ENCODE assay signal across 11 cellular contexts in genomic region chr1:61244114-61244513, GRCh38.
DNase-seq lines count a peak whose midpoint lies in the region; ATAC-seq and TF ChIP-seq lines count a peak whose summit lies in the region.
"Had no signal": no experiment of that assay in that cellular context is flagged by ENCODE, and none has a peak within 500 bp of the region (broad histone marks: within the 10 kb centered on the region; RNA-seq: fewer than 3 reads in every experiment).

No MANE protein-coding gene starts in this region.

- no peak for TF ChIP-seq EP300 in transverse colon (IDR thresholded peaks at IDR 0.05; ENCODE audit: low read depth)

- peak in 1 of 2 donors; percentile 45 for ATAC-seq in right cardiac atrium

- DNase-seq in DMS53 (lab: John Stamatoyannopoulos, UW) (peak; percentile 27), DMS53 treated with DMSO at 0.1 percent for 48 hours (lab: John Stamatoyannopoulos, UW; ENCODE audit: unreplicated experiment) (no peak), ascending aorta (ENCODE audit: low spot score in 2 of 2) (peak in 1 of 2 donors; percentile 63), right cardiac atrium (no peak), transverse colon (no peak), NCI-H2171 treated with DMSO at 0.1 percent for 48 hours (lab: John Stamatoyannopoulos, UW) (no peak), NCI-H146 (lab: John Stamatoyannopoulos, UW) (no peak)
- no peak for DNase-seq in activated CD4-positive, alpha-beta T cell treated with anti-CD3 and anti-CD28 coated beads for 4 hours
- DNase-seq: NCI-H2227 treated with DMSO at 0.1 percent for 48 hours had no signal

- H3K27me3 ChIP-seq in ascending aorta (no peaks in the 10 kb centered on the region), right cardiac atrium (ENCODE audit: control insufficient read depth, insufficient read depth) (no peaks in the 10 kb centered on the region), transverse colon (no peaks in the 10 kb centered on the region)
- H3K27me3 ChIP-seq: neural progenitor cell had no signal

- TF ChIP-seq CTCF in ascending aorta (IDR thresholded peaks at IDR 0.05) (no peak), transverse colon (IDR thresholded peaks at IDR 0.05) (no peak)

- WGBS in right cardiac atrium, result 13% methylated on average over 1 of the region's 1 CpG
- WGBS in transverse colon (ENCODE audit: low coverage in 1 of 2), 2 donors, result 50 to 62% methylated on average over 1 of the region's 1 CpG

- in situ Hi-C loops in transverse colon (cut with MboI; ENCODE audit: low pct_ligation_motif_present in 1 of 4, low pct_unique_long_range_greater_than_20kb in 1 of 4, low sequenced_read_pairs in 3 of 4), result no loop called here

- H3K4me3 ChIP-seq in ascending aorta, result peak overlapping the region in 1 of 2 donors; percentile 7
- H3K4me3 ChIP-seq in right cardiac atrium (ENCODE audit: low read length), result no peak overlapping the region
- no peak overlapping the region for H3K4me3 ChIP-seq in transverse colon
- H3K4me3 ChIP-seq: neural progenitor cell had no signal

- H3K27ac ChIP-seq in ascending aorta (peak overlapping the region; percentile 57 to 58), right cardiac atrium (ENCODE audit: low read length) (peak overlapping the region; percentile 11), transverse colon (peak overlapping the region; percentile 46 to 79 (median 60))
- H3K27ac ChIP-seq: 22Rv1, neural progenitor cell had no signal

- no peak for TF ChIP-seq POLR2A in transverse colon (IDR thresholded peaks at IDR 0.05)

- intact Hi-C loops in ascending aorta (cut with DNase I) (loop anchor here (5.0 kb wide), 1 partner anchor 33 kb away; no protein-coding TSS in a partner anchor), right cardiac atrium (cut with DNase I) (loop anchor here in 1 of 4 donors (10.0 kb wide), 1 partner anchor 49 kb away; no protein-coding TSS in a partner anchor), transverse colon (cut with DNase I; ENCODE audit: low total_unique reads) (no loop called here)

- no peaks in the 10 kb centered on the region for H3K9me3 ChIP-seq in ascending aorta
- H3K9me3 ChIP-seq in right cardiac atrium (ENCODE audit: control insufficient read depth, low read length), result no peaks in the 10 kb centered on the region
- no peaks in the 10 kb centered on the region for H3K9me3 ChIP-seq in transverse colon

- H3K36me3 ChIP-seq in ascending aorta (no peaks in the 10 kb centered on the region), transverse colon (no peaks in the 10 kb centered on the region)
- H3K36me3 ChIP-seq: neural progenitor cell had no signal

- H3K4me1 ChIP-seq in ascending aorta (peaks cover 4 to 20% of the 10 kb centered on the region in 2 donors), right cardiac atrium (ENCODE audit: control insufficient read depth, insufficient read depth, low read length) (peaks cover 8% of the 10 kb centered on the region), transverse colon (peaks cover 8 to 46% (median 17%) of the 10 kb centered on the region in 4 donors)
